ENCODE assay signal across 1 cellular context in the genomic region with DNA sequence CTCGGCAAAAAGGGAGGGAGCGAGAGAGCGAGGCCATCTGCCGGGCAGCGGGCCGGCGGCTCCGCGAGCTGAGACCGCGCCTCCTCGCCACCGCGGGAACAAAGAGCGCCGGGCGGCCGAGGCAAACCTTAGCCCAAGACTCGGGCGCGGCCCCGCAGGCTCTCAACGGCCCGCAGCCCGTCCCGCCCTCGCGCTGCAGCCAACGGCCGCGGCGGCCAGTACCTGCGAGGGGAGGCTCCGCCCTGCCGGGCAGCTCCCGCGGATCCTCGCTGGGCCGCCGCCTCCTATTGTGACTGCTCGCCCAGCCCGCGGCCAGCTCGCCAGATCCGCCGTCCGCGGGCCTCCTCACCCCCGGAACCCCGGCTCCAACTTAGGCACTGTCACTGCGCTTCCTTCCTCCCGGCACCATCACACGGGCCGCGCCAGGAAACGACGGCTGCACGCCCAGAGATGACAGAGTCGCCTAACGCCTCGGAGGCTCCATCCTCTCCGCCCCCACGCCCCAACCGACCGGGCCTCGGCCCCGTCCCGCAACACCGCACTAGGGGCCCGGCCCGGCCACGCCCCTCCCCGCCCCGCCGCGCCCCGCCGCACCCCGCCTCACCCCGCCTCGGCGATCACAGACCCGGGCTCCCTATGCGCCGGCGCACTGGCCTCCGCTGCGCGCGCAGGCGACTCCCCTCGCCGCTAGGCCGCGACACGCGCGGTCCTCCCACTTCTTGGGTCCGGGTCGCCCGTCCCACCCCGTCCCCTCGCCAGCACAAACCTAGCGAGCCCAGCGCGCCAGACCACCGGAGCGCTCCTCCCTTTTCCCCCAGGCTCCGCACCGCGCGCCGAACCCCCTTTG.
TF ChIP-seq lines count a peak whose summit lies in the region.

No MANE protein-coding gene starts in this region.

TF ChIP-seq in HepG2, 621 proteins besides CTCF, POLR2A, EP300 and RAD21 (continued from another document and continues in another):
- TF ChIP-seq, protein P1, sequence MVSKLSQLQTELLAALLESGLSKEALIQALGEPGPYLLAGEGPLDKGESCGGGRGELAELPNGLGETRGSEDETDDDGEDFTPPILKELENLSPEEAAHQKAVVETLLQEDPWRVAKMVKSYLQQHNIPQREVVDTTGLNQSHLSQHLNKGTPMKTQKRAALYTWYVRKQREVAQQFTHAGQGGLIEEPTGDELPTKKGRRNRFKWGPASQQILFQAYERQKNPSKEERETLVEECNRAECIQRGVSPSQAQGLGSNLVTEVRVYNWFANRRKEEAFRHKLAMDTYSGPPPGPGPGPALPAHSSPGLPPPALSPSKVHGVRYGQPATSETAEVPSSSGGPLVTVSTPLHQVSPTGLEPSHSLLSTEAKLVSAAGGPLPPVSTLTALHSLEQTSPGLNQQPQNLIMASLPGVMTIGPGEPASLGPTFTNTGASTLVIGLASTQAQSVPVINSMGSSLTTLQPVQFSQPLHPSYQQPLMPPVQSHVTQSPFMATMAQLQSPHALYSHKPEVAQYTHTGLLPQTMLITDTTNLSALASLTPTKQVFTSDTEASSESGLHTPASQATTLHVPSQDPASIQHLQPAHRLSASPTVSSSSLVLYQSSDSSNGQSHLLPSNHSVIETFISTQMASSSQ (IDR thresholded peaks at IDR 0.05; ENCODE audit: low read depth): no peak
- TF ChIP-seq, protein P1 (CRISPR knock-in tag; IDR thresholded peaks at IDR 0.05; ENCODE audit: borderline replicate concordance): 0 out of 2 replicates have a peak, but pooled peaks have one; percentile 22
- TF ChIP-seq ZSCAN22 (CRISPR knock-in tag; IDR thresholded peaks at IDR 0.05): no peak; the same call in 1 of the 2 replicates
- TF ChIP-seq SETDB1 (CRISPR knock-in tag; IDR thresholded peaks at IDR 0.05; ENCODE audit: borderline replicate concordance): no peak
- no peak for TF ChIP-seq XBP1 (CRISPR knock-in tag; IDR thresholded peaks at IDR 0.05)
- no peak for TF ChIP-seq ZNF205 (CRISPR knock-in tag; IDR thresholded peaks at IDR 0.05)
- TF ChIP-seq SALL1 (CRISPR knock-in tag; IDR thresholded peaks at IDR 0.05): peak; percentile 82
- 0 out of 2 replicates have a peak, but pooled peaks have one; percentile 59 for TF ChIP-seq ZNF343 (CRISPR knock-in tag; IDR thresholded peaks at IDR 0.05)
- TF ChIP-seq MBNL3 (CRISPR knock-in tag; conservative IDR thresholded peaks at IDR 0.05): no peak
- TF ChIP-seq FOXK1 (CRISPR knock-in tag; IDR thresholded peaks at IDR 0.05; ENCODE audit: borderline replicate concordance, low read depth): no peak; the same call in 1 of the 2 replicates
- no peak for TF ChIP-seq TBP (CRISPR knock-in tag; IDR thresholded peaks at IDR 0.05)
- TF ChIP-seq XRCC5 (optimal IDR thresholded peaks at IDR 0.05; ENCODE audit: low read length): peak; percentile 74
- TF ChIP-seq ARHGAP35 (CRISPR knock-in tag; IDR thresholded peaks at IDR 0.05; ENCODE audit: borderline replicate concordance): no peak
- TF ChIP-seq EHMT2 (IDR thresholded peaks at IDR 0.05; ENCODE audit: borderline replicate concordance, low read depth, low read length): no peak
- TF ChIP-seq ZNF451 (CRISPR knock-in tag; IDR thresholded peaks at IDR 0.05): peak; percentile 70
- TF ChIP-seq AKAP8 (CRISPR knock-in tag; IDR thresholded peaks at IDR 0.05): no peak
- peak; percentile 60 for TF ChIP-seq ZNF883 (CRISPR knock-in tag; IDR thresholded peaks at IDR 0.05; ENCODE audit: not compliant biosample characterization)
- TF ChIP-seq, protein P2, sequence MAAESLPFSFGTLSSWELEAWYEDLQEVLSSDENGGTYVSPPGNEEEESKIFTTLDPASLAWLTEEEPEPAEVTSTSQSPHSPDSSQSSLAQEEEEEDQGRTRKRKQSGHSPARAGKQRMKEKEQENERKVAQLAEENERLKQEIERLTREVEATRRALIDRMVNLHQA (CRISPR knock-in tag; IDR thresholded peaks at IDR 0.05): no peak
- peak; percentile 27; the same call in 1 of the 2 replicates for TF ChIP-seq HNF4A (CRISPR knock-in tag; IDR thresholded peaks at IDR 0.05)
- TF ChIP-seq, protein P3, sequence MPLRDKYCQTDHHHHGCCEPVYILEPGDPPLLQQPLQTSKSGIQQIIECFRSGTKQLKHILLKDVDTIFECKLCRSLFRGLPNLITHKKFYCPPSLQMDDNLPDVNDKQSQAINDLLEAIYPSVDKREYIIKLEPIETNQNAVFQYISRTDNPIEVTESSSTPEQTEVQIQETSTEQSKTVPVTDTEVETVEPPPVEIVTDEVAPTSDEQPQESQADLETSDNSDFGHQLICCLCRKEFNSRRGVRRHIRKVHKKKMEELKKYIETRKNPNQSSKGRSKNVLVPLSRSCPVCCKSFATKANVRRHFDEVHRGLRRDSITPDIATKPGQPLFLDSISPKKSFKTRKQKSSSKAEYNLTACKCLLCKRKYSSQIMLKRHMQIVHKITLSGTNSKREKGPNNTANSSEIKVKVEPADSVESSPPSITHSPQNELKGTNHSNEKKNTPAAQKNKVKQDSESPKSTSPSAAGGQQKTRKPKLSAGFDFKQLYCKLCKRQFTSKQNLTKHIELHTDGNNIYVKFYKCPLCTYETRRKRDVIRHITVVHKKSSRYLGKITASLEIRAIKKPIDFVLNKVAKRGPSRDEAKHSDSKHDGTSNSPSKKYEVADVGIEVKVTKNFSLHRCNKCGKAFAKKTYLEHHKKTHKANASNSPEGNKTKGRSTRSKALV (CRISPR knock-in tag; IDR thresholded peaks at IDR 0.05): 0 out of 2 replicates have a peak, but pooled peaks have one; percentile 35
- TF ChIP-seq, protein P4, sequence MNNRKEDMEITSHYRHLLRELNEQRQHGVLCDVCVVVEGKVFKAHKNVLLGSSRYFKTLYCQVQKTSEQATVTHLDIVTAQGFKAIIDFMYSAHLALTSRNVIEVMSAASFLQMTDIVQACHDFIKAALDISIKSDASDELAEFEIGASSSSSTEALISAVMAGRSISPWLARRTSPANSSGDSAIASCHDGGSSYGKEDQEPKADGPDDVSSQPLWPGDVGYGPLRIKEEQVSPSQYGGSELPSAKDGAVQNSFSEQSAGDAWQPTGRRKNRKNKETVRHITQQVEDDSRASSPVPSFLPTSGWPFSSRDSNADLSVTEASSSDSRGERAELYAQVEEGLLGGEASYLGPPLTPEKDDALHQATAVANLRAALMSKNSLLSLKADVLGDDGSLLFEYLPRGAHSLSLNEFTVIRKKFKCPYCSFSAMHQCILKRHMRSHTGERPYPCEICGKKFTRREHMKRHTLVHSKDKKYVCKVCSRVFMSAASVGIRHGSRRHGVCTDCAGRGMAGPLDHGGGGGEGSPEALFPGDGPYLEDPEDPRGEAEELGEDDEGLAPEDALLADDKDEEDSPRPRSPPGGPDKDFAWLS (CRISPR knock-in tag; IDR thresholded peaks at IDR 0.05; ENCODE audit: borderline replicate concordance): no peak
- no peak for TF ChIP-seq ZSCAN30 (CRISPR knock-in tag; IDR thresholded peaks at IDR 0.05)
- TF ChIP-seq, protein P5, sequence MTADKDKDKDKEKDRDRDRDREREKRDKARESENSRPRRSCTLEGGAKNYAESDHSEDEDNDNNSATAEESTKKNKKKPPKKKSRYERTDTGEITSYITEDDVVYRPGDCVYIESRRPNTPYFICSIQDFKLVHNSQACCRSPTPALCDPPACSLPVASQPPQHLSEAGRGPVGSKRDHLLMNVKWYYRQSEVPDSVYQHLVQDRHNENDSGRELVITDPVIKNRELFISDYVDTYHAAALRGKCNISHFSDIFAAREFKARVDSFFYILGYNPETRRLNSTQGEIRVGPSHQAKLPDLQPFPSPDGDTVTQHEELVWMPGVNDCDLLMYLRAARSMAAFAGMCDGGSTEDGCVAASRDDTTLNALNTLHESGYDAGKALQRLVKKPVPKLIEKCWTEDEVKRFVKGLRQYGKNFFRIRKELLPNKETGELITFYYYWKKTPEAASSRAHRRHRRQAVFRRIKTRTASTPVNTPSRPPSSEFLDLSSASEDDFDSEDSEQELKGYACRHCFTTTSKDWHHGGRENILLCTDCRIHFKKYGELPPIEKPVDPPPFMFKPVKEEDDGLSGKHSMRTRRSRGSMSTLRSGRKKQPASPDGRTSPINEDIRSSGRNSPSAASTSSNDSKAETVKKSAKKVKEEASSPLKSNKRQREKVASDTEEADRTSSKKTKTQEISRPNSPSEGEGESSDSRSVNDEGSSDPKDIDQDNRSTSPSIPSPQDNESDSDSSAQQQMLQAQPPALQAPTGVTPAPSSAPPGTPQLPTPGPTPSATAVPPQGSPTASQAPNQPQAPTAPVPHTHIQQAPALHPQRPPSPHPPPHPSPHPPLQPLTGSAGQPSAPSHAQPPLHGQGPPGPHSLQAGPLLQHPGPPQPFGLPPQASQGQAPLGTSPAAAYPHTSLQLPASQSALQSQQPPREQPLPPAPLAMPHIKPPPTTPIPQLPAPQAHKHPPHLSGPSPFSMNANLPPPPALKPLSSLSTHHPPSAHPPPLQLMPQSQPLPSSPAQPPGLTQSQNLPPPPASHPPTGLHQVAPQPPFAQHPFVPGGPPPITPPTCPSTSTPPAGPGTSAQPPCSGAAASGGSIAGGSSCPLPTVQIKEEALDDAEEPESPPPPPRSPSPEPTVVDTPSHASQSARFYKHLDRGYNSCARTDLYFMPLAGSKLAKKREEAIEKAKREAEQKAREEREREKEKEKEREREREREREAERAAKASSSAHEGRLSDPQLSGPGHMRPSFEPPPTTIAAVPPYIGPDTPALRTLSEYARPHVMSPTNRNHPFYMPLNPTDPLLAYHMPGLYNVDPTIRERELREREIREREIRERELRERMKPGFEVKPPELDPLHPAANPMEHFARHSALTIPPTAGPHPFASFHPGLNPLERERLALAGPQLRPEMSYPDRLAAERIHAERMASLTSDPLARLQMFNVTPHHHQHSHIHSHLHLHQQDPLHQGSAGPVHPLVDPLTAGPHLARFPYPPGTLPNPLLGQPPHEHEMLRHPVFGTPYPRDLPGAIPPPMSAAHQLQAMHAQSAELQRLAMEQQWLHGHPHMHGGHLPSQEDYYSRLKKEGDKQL (CRISPR knock-in tag; IDR thresholded peaks at IDR 0.05; ENCODE audit: low read depth): no peak
- no peak for TF ChIP-seq ZNF180 (CRISPR knock-in tag; IDR thresholded peaks at IDR 0.05; ENCODE audit: borderline replicate concordance, low read depth)
- TF ChIP-seq, protein P6, sequence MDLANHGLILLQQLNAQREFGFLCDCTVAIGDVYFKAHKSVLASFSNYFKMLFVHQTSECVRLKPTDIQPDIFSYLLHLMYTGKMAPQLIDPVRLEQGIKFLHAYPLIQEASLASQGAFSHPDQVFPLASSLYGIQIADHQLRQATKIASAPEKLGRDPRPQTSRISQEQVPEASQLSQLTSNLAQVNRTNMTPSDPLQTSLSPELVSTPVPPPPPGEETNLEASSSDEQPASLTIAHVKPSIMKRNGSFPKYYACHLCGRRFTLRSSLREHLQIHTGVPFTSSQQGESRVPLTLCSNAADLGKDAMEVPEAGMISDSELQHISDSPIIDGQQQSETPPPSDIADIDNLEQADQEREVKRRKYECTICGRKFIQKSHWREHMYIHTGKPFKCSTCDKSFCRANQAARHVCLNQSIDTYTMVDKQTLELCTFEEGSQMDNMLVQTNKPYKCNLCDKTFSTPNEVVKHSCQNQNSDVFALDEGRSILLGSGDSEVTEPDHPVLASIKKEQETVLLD (CRISPR knock-in tag; IDR thresholded peaks at IDR 0.05; ENCODE audit: low read depth): peak; percentile 63; the same call in 1 of the 2 replicates
- TF ChIP-seq, protein P7, sequence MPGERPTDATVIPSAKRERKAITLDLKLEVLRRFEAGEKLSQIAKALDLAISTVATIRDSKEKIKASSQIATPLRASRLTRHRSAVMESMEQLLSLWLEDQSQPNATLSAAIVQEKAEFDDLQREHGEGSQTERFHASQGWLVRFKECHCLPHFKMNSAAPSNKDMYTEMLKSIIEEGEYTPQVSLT (CRISPR knock-in tag; IDR thresholded peaks at IDR 0.05; ENCODE audit: borderline replicate concordance, low read depth): no peak
- no peak for TF ChIP-seq PAWR (CRISPR knock-in tag; IDR thresholded peaks at IDR 0.05; ENCODE audit: borderline replicate concordance)
- TF ChIP-seq, protein P8, sequence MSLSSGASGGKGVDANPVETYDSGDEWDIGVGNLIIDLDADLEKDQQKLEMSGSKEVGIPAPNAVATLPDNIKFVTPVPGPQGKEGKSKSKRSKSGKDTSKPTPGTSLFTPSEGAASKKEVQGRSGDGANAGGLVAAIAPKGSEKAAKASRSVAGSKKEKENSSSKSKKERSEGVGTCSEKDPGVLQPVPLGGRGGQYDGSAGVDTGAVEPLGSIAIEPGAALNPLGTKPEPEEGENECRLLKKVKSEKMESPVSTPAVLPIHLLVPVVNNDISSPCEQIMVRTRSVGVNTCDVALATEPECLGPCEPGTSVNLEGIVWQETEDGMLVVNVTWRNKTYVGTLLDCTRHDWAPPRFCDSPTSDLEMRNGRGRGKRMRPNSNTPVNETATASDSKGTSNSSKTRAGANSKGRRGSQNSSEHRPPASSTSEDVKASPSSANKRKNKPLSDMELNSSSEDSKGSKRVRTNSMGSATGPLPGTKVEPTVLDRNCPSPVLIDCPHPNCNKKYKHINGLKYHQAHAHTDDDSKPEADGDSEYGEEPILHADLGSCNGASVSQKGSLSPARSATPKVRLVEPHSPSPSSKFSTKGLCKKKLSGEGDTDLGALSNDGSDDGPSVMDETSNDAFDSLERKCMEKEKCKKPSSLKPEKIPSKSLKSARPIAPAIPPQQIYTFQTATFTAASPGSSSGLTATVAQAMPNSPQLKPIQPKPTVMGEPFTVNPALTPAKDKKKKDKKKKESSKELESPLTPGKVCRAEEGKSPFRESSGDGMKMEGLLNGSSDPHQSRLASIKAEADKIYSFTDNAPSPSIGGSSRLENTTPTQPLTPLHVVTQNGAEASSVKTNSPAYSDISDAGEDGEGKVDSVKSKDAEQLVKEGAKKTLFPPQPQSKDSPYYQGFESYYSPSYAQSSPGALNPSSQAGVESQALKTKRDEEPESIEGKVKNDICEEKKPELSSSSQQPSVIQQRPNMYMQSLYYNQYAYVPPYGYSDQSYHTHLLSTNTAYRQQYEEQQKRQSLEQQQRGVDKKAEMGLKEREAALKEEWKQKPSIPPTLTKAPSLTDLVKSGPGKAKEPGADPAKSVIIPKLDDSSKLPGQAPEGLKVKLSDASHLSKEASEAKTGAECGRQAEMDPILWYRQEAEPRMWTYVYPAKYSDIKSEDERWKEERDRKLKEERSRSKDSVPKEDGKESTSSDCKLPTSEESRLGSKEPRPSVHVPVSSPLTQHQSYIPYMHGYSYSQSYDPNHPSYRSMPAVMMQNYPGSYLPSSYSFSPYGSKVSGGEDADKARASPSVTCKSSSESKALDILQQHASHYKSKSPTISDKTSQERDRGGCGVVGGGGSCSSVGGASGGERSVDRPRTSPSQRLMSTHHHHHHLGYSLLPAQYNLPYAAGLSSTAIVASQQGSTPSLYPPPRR (CRISPR knock-in tag; IDR thresholded peaks at IDR 0.05; ENCODE audit: borderline replicate concordance): 0 out of 2 replicates have a peak, but pooled peaks have one; percentile 51
- TF ChIP-seq ZNF441 (CRISPR knock-in tag; IDR thresholded peaks at IDR 0.05; ENCODE audit: borderline replicate concordance): peak; percentile 22; the same call in 1 of the 2 replicates
- no peak for TF ChIP-seq JARID2 (CRISPR knock-in tag; IDR thresholded peaks at IDR 0.05; ENCODE audit: insufficient replicate concordance)
